ENCODE assay signal across 21 cellular contexts in genomic region chr2:19810148-19810547, GRCh38.
DNase-seq lines count a peak whose midpoint lies in the region; ATAC-seq and TF ChIP-seq lines count a peak whose summit lies in the region.
"Had no signal": no experiment of that assay in that cellular context is flagged by ENCODE, and none has a peak within 500 bp of the region (broad histone marks: within the 10 kb centered on the region; RNA-seq: fewer than 3 reads in every experiment).

No MANE protein-coding gene starts in this region.

- intact Hi-C loops in tibial artery (cut with DNase I; ENCODE audit: low total_unique reads): no loop called here
- intact Hi-C loops in prostate gland (cut with DNase I): no loop called here

- DNase-seq in tibial artery (no peak), prostate gland (ENCODE audit: low spot score) (no peak), NCI-H446 (lab: John Stamatoyannopoulos, UW) (no peak), NCI-H510A treated with DMSO at 0.1 percent for 48 hours (lab: John Stamatoyannopoulos, UW) (no peak)
- DNase-seq: activated gamma-delta T cell; activated T-cell treated with anti-CD3 and anti-CD28 coated beads for 4 hours; CD8-positive, alpha-beta memory T cell; cortex of kidney; NCI-H1092 treated with DMSO at 0.1 percent for 48 hours; NCI-H2029 treated with DMSO at 0.1 percent for 48 hours; nephron progenitor cell; SK-N-SH; stimulated activated naive CD8-positive, alpha-beta T cell treated with anti-CD3 and anti-CD28 coated beads, Interleukin-15, Interleukin-2, amounts not matched to agents 100 U/mL and 50 U/mL, for 24 hours; transverse colon; WERI-Rb-1 had no signal

- H3K27me3 ChIP-seq in tibial artery: no peaks in the 10 kb centered on the region
- H3K27me3 ChIP-seq in prostate gland (replicated peaks; ENCODE audit: insufficient read depth): no peaks in the 10 kb centered on the region
- H3K27me3 ChIP-seq: breast epithelium, transverse colon had no signal

- H3K4me3 ChIP-seq in tibial artery: no peak overlapping the region
- H3K4me3 ChIP-seq in prostate gland: no peak overlapping the region
- H3K4me3 ChIP-seq: breast epithelium, transverse colon had no signal

- H3K27ac ChIP-seq in tibial artery (peak overlapping the region; percentile 60 to 74), prostate gland (no peak overlapping the region)
- H3K27ac ChIP-seq: breast epithelium, RWPE1, transverse colon, WERI-Rb-1 had no signal

- H3K9me3 ChIP-seq in tibial artery: no peaks in the 10 kb centered on the region
- H3K9me3 ChIP-seq in prostate gland: no peaks in the 10 kb centered on the region
- H3K9me3 ChIP-seq: breast epithelium, SK-N-SH, transverse colon had no signal

- TF ChIP-seq CTCF in tibial artery (IDR thresholded peaks at IDR 0.05): no peak
- no peak for TF ChIP-seq CTCF in prostate gland (IDR thresholded peaks at IDR 0.05)

- ATAC-seq in GM19025 (IDR thresholded peaks at IDR 0.05; ENCODE audit: low read depth, unreplicated experiment) (peak; percentile 73), GM21786 (IDR thresholded peaks at IDR 0.05; ENCODE audit: unreplicated experiment) (peak; percentile 80), HG03442 (IDR thresholded peaks at IDR 0.05; ENCODE audit: unreplicated experiment) (peak; percentile 71)
- ATAC-seq: left lobe of liver; stimulated activated naive CD8-positive, alpha-beta T cell treated with anti-CD3 and anti-CD28 coated beads, Interleukin-15, Interleukin-2, amounts not matched to agents 100 U/mL and 50 U/mL, for 24 hours had no signal

- WGBS in prostate gland: 86% methylated on average over 5 of the region's 5 CpGs

- no peaks in the 10 kb centered on the region for H3K36me3 ChIP-seq in tibial artery
- no peaks in the 10 kb centered on the region for H3K36me3 ChIP-seq in prostate gland
- H3K36me3 ChIP-seq: breast epithelium, transverse colon, WERI-Rb-1 had no signal

- TF ChIP-seq POLR2A in prostate gland (IDR thresholded peaks at IDR 0.05): no peak

- H3K4me1 ChIP-seq in tibial artery: peaks cover 0 to 76% (median 43%) of the 10 kb centered on the region in 4 donors
- H3K4me1 ChIP-seq in prostate gland (replicated peaks): no peaks in the 10 kb centered on the region
- H3K4me1 ChIP-seq: breast epithelium, transverse colon had no signal

Comparison
In these comparisons a context has a peak if more than half of its experiments do, and no peak if none do; other contexts are left out.
1. H3K27ac ChIP-seq: peak in tibial artery (2 of 2); none in prostate gland (0 of 2).
2. Peak in every context shown above with its lines, with median percentiles within 50 percentile points of each other: ATAC-seq.